Comparison of ENCODE assay signal across 15 cellular contexts in genomic region chr12:86600664-86601231, GRCh38.
"Had no signal": no experiment of that assay in that cellular context is flagged by ENCODE, and none has a peak within 500 bp of the region (broad histone marks: within the 10 kb centered on the region; RNA-seq: fewer than 3 reads in every experiment).

No MANE protein-coding gene starts in this region.

- H3K4me3 ChIP-seq: body of pancreas, coronary artery, thoracic aorta had no signal

- H3K27me3 ChIP-seq: body of pancreas had no signal

- H3K36me3 ChIP-seq: thoracic aorta had no signal

- H3K4me3 Mint-ChIP-seq: activated CD4-positive, alpha-beta memory T cell treated with anti-CD3 and anti-CD28 coated beads, Interleukin-2, amount 10 ng/mL, durations not matched to agents 7 days and 5 days; activated CD4-positive, alpha-beta T cell treated with anti-CD3 and anti-CD28 coated beads for 36 hours; naive thymus-derived CD4-positive, alpha-beta T cell; stimulated activated naive CD8-positive, alpha-beta T cell treated with anti-CD3 and anti-CD28 coated beads, Interleukin-15, Interleukin-2, amounts not matched to agents 100 ng/mL and 50 ng/mL, for 24 hours; T-helper 17 cell had no signal

- H3K27me3 Mint-ChIP-seq: activated CD4-positive, alpha-beta memory T cell treated with anti-CD3 and anti-CD28 coated beads, Interleukin-2, amount 10 ng/mL, durations not matched to agents 7 days and 5 days; activated CD4-positive, alpha-beta T cell treated with anti-CD3 and anti-CD28 coated beads for 36 hours; naive thymus-derived CD4-positive, alpha-beta T cell; stimulated activated naive CD8-positive, alpha-beta T cell treated with anti-CD3 and anti-CD28 coated beads, Interleukin-15, Interleukin-2, amounts not matched to agents 100 ng/mL and 50 ng/mL, for 24 hours; T-helper 17 cell had no signal

- H3K9me3 ChIP-seq: body of pancreas, thoracic aorta had no signal

- H3K27ac ChIP-seq: body of pancreas, coronary artery, thoracic aorta had no signal

- ATAC-seq: activated CD4-positive, alpha-beta T cell treated with anti-CD3 and anti-CD28 coated beads for 36 hours; activated naive CD4-positive, alpha-beta T cell treated with anti-CD3 and anti-CD28 coated beads, Interleukin-2, amount 50 U/mL, for 72 hours; body of pancreas; naive thymus-derived CD4-positive, alpha-beta T cell; T-helper 17 cell had no signal

- H3K27ac Mint-ChIP-seq: activated CD4-positive, alpha-beta memory T cell treated with anti-CD3 and anti-CD28 coated beads, Interleukin-2, amount 10 ng/mL, durations not matched to agents 7 days and 5 days; activated CD4-positive, alpha-beta T cell treated with anti-CD3 and anti-CD28 coated beads for 36 hours; activated naive CD4-positive, alpha-beta T cell treated with anti-CD3 and anti-CD28 coated beads, Interleukin-2, amount 50 U/mL, for 72 hours; naive thymus-derived CD4-positive, alpha-beta T cell; stimulated activated naive CD8-positive, alpha-beta T cell treated with anti-CD3 and anti-CD28 coated beads, Interleukin-15, Interleukin-2, amounts not matched to agents 100 ng/mL and 50 ng/mL, for 24 hours; T-helper 17 cell had no signal

- H3K4me1 Mint-ChIP-seq: activated CD4-positive, alpha-beta memory T cell treated with anti-CD3 and anti-CD28 coated beads, Interleukin-2, amount 10 ng/mL, durations not matched to agents 7 days and 5 days; activated CD4-positive, alpha-beta T cell treated with anti-CD3 and anti-CD28 coated beads for 36 hours; naive thymus-derived CD4-positive, alpha-beta T cell; T-helper 17 cell had no signal

- H3K9me3 Mint-ChIP-seq: stimulated activated naive CD8-positive, alpha-beta T cell treated with anti-CD3 and anti-CD28 coated beads, Interleukin-15, Interleukin-2, amounts not matched to agents 100 ng/mL and 50 ng/mL, for 24 hours had no signal

- H3K36me3 Mint-ChIP-seq: activated naive CD4-positive, alpha-beta T cell treated with anti-CD3 and anti-CD28 coated beads, Interleukin-2, amount 50 U/mL, for 72 hours; naive thymus-derived CD4-positive, alpha-beta T cell had no signal

- H3K4me1 ChIP-seq: body of pancreas had no signal

- DNase-seq: activated CD4-positive, alpha-beta memory T cell treated with anti-CD3 and anti-CD28 coated beads, Interleukin-2, amount 10 ng/mL, durations not matched to agents 7 days and 5 days; activated CD4-positive, alpha-beta T cell treated with anti-CD3 and anti-CD28 coated beads for 36 hours; activated effector memory CD4-positive, alpha-beta T cell treated with anti-CD3 and anti-CD28 coated beads, Interleukin-2, amount 50 U/mL, for 16 hours; activated T-cell treated with anti-CD3 and anti-CD28 coated beads, Interleukin-2, amount 50 U/mL, for 48 hours; amniotic stem cell; central memory CD4-positive, alpha-beta T cell; foreskin fibroblast; naive thymus-derived CD4-positive, alpha-beta T cell; small intestine; T-helper 17 cell had no signal
